17 cellular contexts compared by ENCODE assay signal in genomic region chr2:233089851-233090250, GRCh38. TPM values are rescaled to one million over a fixed set of nuclear protein-coding genes. Genes with fewer than 3 reads are reported as not detected.
DNase-seq lines count a peak whose midpoint lies in the region; ATAC-seq and TF ChIP-seq lines count a peak whose summit lies in the region.
"Had no signal": no experiment of that assay in that cellular context is flagged by ENCODE, and none has a peak within 500 bp of the region (broad histone marks: within the 10 kb centered on the region; RNA-seq: fewer than 3 reads in every experiment).

No MANE protein-coding gene starts in this region.

- DNase-seq in activated effector memory CD4-positive, alpha-beta T cell treated with anti-CD3 and anti-CD28 coated beads, Interleukin-2, amount 50 U/mL, for 16 hours, result peak; percentile 21
- DNase-seq in activated effector memory CD4-positive, alpha-beta T cell treated with Interleukin-2 at 50 U/mL for 16 hours, result no peak
- DNase-seq in naive B cell, result no peak
- peak; percentile 50 for DNase-seq in upper lobe of right lung
- DNase-seq in hepatic stellate cell (ENCODE audit: low spot score), result no peak
- DNase-seq in retina, result no peak
- DNase-seq: COR-L47, GF-D8, HFFc6, NCI-H1105 treated with DMSO at 0.1 percent for 48 hours, NCI-H187, NCI-H69, SIG-M5 had no signal

- H3K27me3 ChIP-seq in upper lobe of right lung, result no peaks in the 10 kb centered on the region

- H3K36me3 ChIP-seq in upper lobe of right lung, result no peaks in the 10 kb centered on the region

- no peak overlapping the region for H3K27ac ChIP-seq in upper lobe of right lung
- H3K27ac ChIP-seq: C4-2B had no signal

- intact Hi-C loops in dendritic cell treated with granulocyte-macrophage colony-stimulating factor and Interleukin-4, amounts not matched to agents 40 ng/mL and 50 ng/mL, for 4 days (cut with micrococcal nuclease), result loop anchor here (2.0 kb wide), 1 partner anchor 15 kb away; no protein-coding TSS in a partner anchor
- intact Hi-C loops in upper lobe of right lung (cut with DNase I), result no loop called here

- ATAC-seq in naive B cell (ENCODE audit: low read depth in 2 of 2) (no peak), upper lobe of right lung (no peak), HG03045 (IDR thresholded peaks at IDR 0.05; ENCODE audit: unreplicated experiment) (no peak)

- H3K36me3 Mint-ChIP-seq in dendritic cell treated with granulocyte-macrophage colony-stimulating factor and Interleukin-4, amounts not matched to agents 40 ng/mL and 50 ng/mL, for 4 days (ENCODE audit: low read depth), result peaks cover 77% of the 10 kb centered on the region
- H3K36me3 Mint-ChIP-seq in naive B cell, result peaks cover 20 to 22% of the 10 kb centered on the region in 2 donors

- peaks cover 92% of the 10 kb centered on the region for H3K4me1 Mint-ChIP-seq in dendritic cell treated with granulocyte-macrophage colony-stimulating factor and Interleukin-4, amounts not matched to agents 40 ng/mL and 50 ng/mL, for 4 days (ENCODE audit: low read depth)
- H3K4me1 Mint-ChIP-seq in naive B cell, result peaks cover 75 to 99% (median 93%) of the 10 kb centered on the region in 3 donors

- no peaks in the 10 kb centered on the region for H3K27me3 Mint-ChIP-seq in dendritic cell treated with granulocyte-macrophage colony-stimulating factor and Interleukin-4, amounts not matched to agents 40 ng/mL and 50 ng/mL, for 4 days
- H3K27me3 Mint-ChIP-seq in naive B cell, result no peaks in the 10 kb centered on the region

- no peaks in the 10 kb centered on the region for H3K9me3 ChIP-seq in upper lobe of right lung

- H3K4me3 ChIP-seq in upper lobe of right lung, result no peak overlapping the region

- peak overlapping the region; percentile 79 for H3K27ac Mint-ChIP-seq in dendritic cell treated with granulocyte-macrophage colony-stimulating factor and Interleukin-4, amounts not matched to agents 40 ng/mL and 50 ng/mL, for 4 days
- H3K27ac Mint-ChIP-seq in naive B cell, result peak overlapping the region in 5 of 6 donors; percentile 56 to 98 (median 82)
- H3K27ac Mint-ChIP-seq: HFFc6 had no signal

- H3K4me3 Mint-ChIP-seq in dendritic cell treated with granulocyte-macrophage colony-stimulating factor and Interleukin-4, amounts not matched to agents 40 ng/mL and 50 ng/mL, for 4 days, result no peak overlapping the region
- peak overlapping the region in 1 of 8 donors; percentile 75 for H3K4me3 Mint-ChIP-seq in naive B cell
- H3K4me3 Mint-ChIP-seq: HFFc6 had no signal

- TF ChIP-seq CTCF in upper lobe of right lung (IDR thresholded peaks at IDR 0.05), result no peak

- no peaks in the 10 kb centered on the region for H3K9me3 Mint-ChIP-seq in dendritic cell treated with granulocyte-macrophage colony-stimulating factor and Interleukin-4, amounts not matched to agents 40 ng/mL and 50 ng/mL, for 4 days
- no peaks in the 10 kb centered on the region for H3K9me3 Mint-ChIP-seq in naive B cell
- H3K9me3 Mint-ChIP-seq: HFFc6 had no signal

- H3K4me1 ChIP-seq in upper lobe of right lung, result peaks cover 24% of the 10 kb centered on the region

RNA-seq across cellular contexts. Expression of gene INPP5D, which starts 29.7 kb away (rescaled TPM):
- polyA plus RNA-seq in naive B cell (ENCODE audit: low read depth in 6 of 6), result 100 to 1,000 TPM in 4 of 6 donors, 10 to 100 TPM in 2; 56.8 to 230 (median 102) TPM
- 33.3 TPM for total RNA-seq in upper lobe of right lung
- total RNA-seq: Daoy had no signal

RNA-seq across cellular contexts. Expression of gene NEU2, which starts 57.4 kb away (rescaled TPM):
- not detected for polyA plus RNA-seq in naive B cell (ENCODE audit: low read depth in 6 of 6)
- total RNA-seq in upper lobe of right lung, result not detected
- total RNA-seq: Daoy, HFFc6 had no signal

Comparison
In these comparisons a context has a peak if more than half of its experiments do, and no peak if none do; other contexts are left out.
1. DNase-seq: peak in activated effector memory CD4-positive, alpha-beta T cell treated with anti-CD3 and anti-CD28 coated beads, Interleukin-2, amount 50 U/mL, for 16 hours (single experiment) and upper lobe of right lung (single experiment); none in activated effector memory CD4-positive, alpha-beta T cell treated with Interleukin-2 at 50 U/mL for 16 hours (single experiment), naive B cell (single experiment), hepatic stellate cell (single experiment) and retina (single experiment).